ENCODE assay signal across 10 cellular contexts in the genomic region with DNA sequence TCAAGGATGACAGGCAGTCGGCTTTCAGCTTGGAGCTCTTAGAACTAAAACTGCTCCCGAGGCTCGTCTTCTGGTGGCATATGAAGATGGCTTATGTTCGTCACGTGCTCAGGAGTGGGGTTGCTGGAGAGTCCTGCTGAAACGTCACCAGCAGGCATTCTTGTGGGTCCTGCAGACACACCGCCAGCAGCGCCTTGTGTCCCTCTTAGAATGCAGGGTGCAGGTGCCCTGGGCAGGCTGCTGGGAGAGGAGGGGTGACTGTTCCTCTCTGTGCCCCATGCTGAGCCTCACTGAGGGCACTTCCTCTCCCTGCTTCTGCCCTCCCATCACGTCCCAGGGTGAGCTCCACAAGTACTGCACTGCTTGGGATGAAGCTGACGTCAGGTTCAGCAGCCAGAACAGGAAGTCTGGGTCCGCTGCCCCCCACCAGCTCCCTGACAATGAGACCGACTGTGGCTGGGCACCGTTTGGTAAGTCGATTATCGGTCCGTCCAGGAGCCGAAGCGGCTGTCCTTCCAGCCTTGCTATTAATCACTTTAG. TPM values are rescaled to one million over a fixed set of nuclear protein-coding genes. Genes with fewer than 3 reads are reported as not detected.
A peak's percentile ranks its signal among the peaks of the same experiment; 100 is the strongest.
DNase-seq lines count a peak whose midpoint lies in the region; ATAC-seq, FAIRE-seq and TF ChIP-seq lines count a peak whose summit lies in the region.
"Had no signal": no experiment of that assay in that cellular context is flagged by ENCODE, and none has a peak within 500 bp of the region (broad histone marks: within the 10 kb centered on the region; RNA-seq: fewer than 3 reads in every experiment).

No MANE protein-coding gene starts in this region.

- H3K9me3 ChIP-seq in K562 (replicated peaks; ENCODE audit: control insufficient read depth, insufficient read depth, low read depth, low read length) (no peaks in the 10 kb centered on the region), psoas muscle (no peaks in the 10 kb centered on the region)

- H3K27me3 ChIP-seq in K562 (ENCODE audit: control insufficient read depth in 2 of 2, insufficient read depth in 2 of 2, low read length in 2 of 2) (peaks cover 67 to 88% of the 10 kb centered on the region in 2 experiments), psoas muscle (ENCODE audit: insufficient read depth in 3 of 3, low read length in 2 of 3) (no peaks in the 10 kb centered on the region)

- H3K9me1 ChIP-seq in K562 (ENCODE audit: control insufficient read depth, insufficient read depth, low read length) = no peaks in the 10 kb centered on the region

- CTCF ChIA-PET in K562 (lab: Yijun Ruan, JAX; ENCODE audit: low intra/inter-chr PET ratio) = no interaction called here

- no peak for DNase-seq in K562 (ENCODE audit: extremely low read depth in 1 of 4, low spot score in 3 of 4)
- DNase-seq in psoas muscle = peak in 1 of 2 donors; percentile 72
- DNase-seq in NK-92 (lab: John Stamatoyannopoulos, UW; ENCODE audit: unreplicated experiment) = no peak
- DNase-seq in stimulated activated CD4-positive, alpha-beta T cell treated with anti-CD3 and anti-CD28 coated beads, Interleukin-4, amount 100 ng/mL, for 1 hour = no peak
- DNase-seq in SKM-1 (lab: John Stamatoyannopoulos, UW; ENCODE audit: unreplicated experiment) = no peak
- DNase-seq in osteocyte (ENCODE audit: extremely low spot score, unreplicated experiment) = no peak
- DNase-seq: stimulated activated CD4-positive, alpha-beta T cell treated with anti-CD3 and anti-CD28 coated beads, Interleukin-2, amount 100 ng/mL, for 24 hours had no signal

- no peak for FAIRE-seq in K562 (lab: Jason Lieb, UNC)

- H3K4me3 Mint-ChIP-seq in osteocyte (ENCODE audit: unreplicated experiment) = no peak overlapping the region

- H3K4me2 ChIP-seq in K562 (ENCODE audit: insufficient read depth, low read length) = no peak overlapping the region

- peak overlapping the region in 1 of 2 experiments; percentile 6; a peak in 1 of 4 replicates for H3K9ac ChIP-seq in K562 (ENCODE audit: insufficient read depth in 1 of 2, low read depth in 2 of 2, low read length in 2 of 2)

- WGBS in K562 (ENCODE audit: insufficient coverage, low coverage, missing lambda C conversion rate) = 7% methylated on average over 18 of the region's 18 CpGs
- WGBS in psoas muscle, 3 donors = 56 to 64% (median 57%) methylated on average over 18 of the region's 18 CpGs

- no peak for TF ChIP-seq EP300 in K562 (IDR thresholded peaks at IDR 0.05; ENCODE audit: low read length)

- H2AFZ ChIP-seq in K562 (ENCODE audit: low read depth, low read length) = no peak overlapping the region

- ATAC-seq in GM19324 (IDR thresholded peaks at IDR 0.05; ENCODE audit: low FRiP score, unreplicated experiment) = peak; percentile 12
- ATAC-seq in HG03439 (IDR thresholded peaks at IDR 0.05; ENCODE audit: unreplicated experiment) = peak; percentile 11
- no peak for ATAC-seq in K562
- ATAC-seq in psoas muscle = no peak

- peaks cover 4% of the 10 kb centered on the region for H3K36me3 Mint-ChIP-seq in osteocyte (ENCODE audit: unreplicated experiment)

- in situ Hi-C loops in K562 (cut with MboI) = no loop called here

- intact Hi-C loops in K562 (cut with micrococcal nuclease) = loop anchor here (10.0 kb wide), 2 partner anchors 170 to 380 kb away; partner anchors contain the start of gene TFF1
- intact Hi-C loops in psoas muscle (cut with DNase I) = loop anchor here in 1 of 2 donors (10.0 kb wide), 1 partner anchor 440 kb away; the partner anchor contains the start of gene PKNOX1

- H3K27me3 Mint-ChIP-seq in osteocyte (ENCODE audit: unreplicated experiment) = no peaks in the 10 kb centered on the region

- no peaks in the 10 kb centered on the region for H3K36me3 ChIP-seq in K562 (ENCODE audit: control insufficient read depth, insufficient read depth, low read length)
- H3K36me3 ChIP-seq in psoas muscle (ENCODE audit: insufficient read depth in 1 of 2, low read depth in 1 of 2) = peaks cover 0 to 27% of the 10 kb centered on the region in 2 donors

- H3K4me3 ChIP-seq in K562 (no peak overlapping the region), psoas muscle (no peak overlapping the region)

- POLR2A ChIA-PET in K562 (lab: Yijun Ruan, JAX) = interaction anchor here (0.5 to 3.5 kb wide), 2 partner anchors 11 to 80 kb away, joined by 3 to 14 read pairs; no protein-coding TSS in a partner anchor

- TF ChIP-seq RAD21 in K562 (CRISPR knock-in tag; conservative IDR thresholded peaks at IDR 0.05 in 1 of 2, IDR thresholded peaks at IDR 0.05 in 1 of 2) = no peak

- peaks cover under 1 to 8% of the 10 kb centered on the region in 2 experiments; a peak in 4 of 5 replicates for H3K4me1 ChIP-seq in K562 (replicated peaks in 1 of 2; ENCODE audit: control insufficient read depth in 2 of 2, insufficient read depth in 2 of 2, low read length in 2 of 2)
- H3K4me1 ChIP-seq in psoas muscle = peaks cover 26% of the 10 kb centered on the region

- no peaks in the 10 kb centered on the region for H3K79me2 ChIP-seq in K562 (ENCODE audit: control insufficient read depth, insufficient read depth, low read length)

- H3K27ac ChIP-seq in K562 (ENCODE audit: extremely low read depth, low read depth, low read length) = no peak overlapping the region
- H3K27ac ChIP-seq in psoas muscle = peak overlapping the region; percentile 88

- no peak overlapping the region for H3K27ac Mint-ChIP-seq in osteocyte (ENCODE audit: unreplicated experiment)

- H3K4me1 Mint-ChIP-seq in osteocyte (ENCODE audit: unreplicated experiment) = peaks cover 2% of the 10 kb centered on the region

- no TSS peak for BruUV-seq in K562 (replicated peaks; lab: Mats Ljungman, UMichigan)

- TF ChIP-seq CTCF in K562 (IDR thresholded peaks at IDR 0.05 in 2 of 3, conservative IDR thresholded peaks at IDR 0.05 in 1 of 3; ENCODE audit: insufficient read depth in 2 of 3, low read depth in 1 of 3, low read length in 3 of 3) (no peak), psoas muscle (IDR thresholded peaks at IDR 0.05) (no peak), osteocyte (IDR thresholded peaks at IDR 0.05) (no peak)

- no peak for TF ChIP-seq POLR2A in K562 (conservative IDR thresholded peaks at IDR 0.05)

- no peaks in the 10 kb centered on the region for H3K9me3 Mint-ChIP-seq in osteocyte (ENCODE audit: unreplicated experiment)

- peaks cover 12% of the 10 kb centered on the region for H4K20me1 ChIP-seq in K562 (replicated peaks; ENCODE audit: control insufficient read depth, insufficient read depth, low read length)

TF ChIP-seq in K562, 482 proteins besides CTCF, POLR2A, EP300 and RAD21:
- TF ChIP-seq BHLHE40 (IDR thresholded peaks at IDR 0.05; ENCODE audit: low read length) (peak; percentile 38; the same call in 1 of the 2 replicates), TCF7 (IDR thresholded peaks at IDR 0.05; ENCODE audit: borderline replicate concordance) (no peak), SPI1 (IDR thresholded peaks at IDR 0.05; ENCODE audit: borderline replicate concordance, low read depth, low read length) (peak; percentile 28; the same call in 1 of the 2 replicates)

RNA-seq across cellular contexts. Expression of gene SLC37A1, which starts 20.8 kb away (rescaled TPM):
- 4.6 and 9.1 TPM in 2 replicates for total RNA-seq in K562 (2011; cell fraction: chromatin; rRNA removed; ENCODE audit: low replicate concordance)
- 5.5 and 5.9 TPM in 2 replicates for total RNA-seq in K562 (2011; cell fraction: nucleolus; rRNA removed)
- total RNA-seq in K562 (2011; cell fraction: nucleoplasm; rRNA removed) = 5.6 and 6.5 TPM in 2 replicates
- total RNA-seq in K562 (2014; rRNA removed) (0.33 and 1.4 TPM in 2 replicates), K562 (2014; rRNA removed; fragmentation: Illumina TruSeq; extraction: Trizol) (0.10 and 0.15 TPM in 2 replicates), K562 (2015; rRNA removed; fragmentation: Illumina TruSeq; extraction: Trizol) (0.40 and 0.79 TPM in 2 replicates), K562 (2021) (0.40 and 0.60 TPM in 2 replicates), psoas muscle (10 to 100 TPM in 2 of 4 donors, 1 to 10 TPM in 2; 8.0 to 18.9 (median 9.4) TPM), osteocyte (13.2 and 13.5 TPM in 2 replicates)
- polyA plus RNA-seq in K562 (2011; rRNA removed) (3.4 and 4.5 TPM in 2 replicates), K562 (2014; fragmentation: Illumina TruSeq; extraction: Trizol) (0.45 and 0.65 TPM in 2 replicates), K562 (2014; fragmentation: Nextera tagmentation; extraction: Ambion mirVana) (under 1 TPM; 0.06 to 0.20 TPM), K562 (2014; rRNA removed) (0.09 and 0.24 TPM in 2 replicates), psoas muscle (1 to 10 TPM; 1.6 to 6.5 (median 3.8) TPM)
- polyA plus RNA-seq in K562 (2011; cell fraction: cytosol; rRNA removed) = 2.8 and 3.2 TPM in 2 replicates
- polyA plus RNA-seq in K562 (2011; cell fraction: nucleus; rRNA removed) = 10.8 and 11.2 TPM in 2 replicates
- 0.43 and 1.8 TPM in 2 replicates for polyA plus RNA-seq in K562 (2012)
- polyA minus RNA-seq in K562 (2011; rRNA and poly(A)+ RNA removed) = 3.8 and 6.7 TPM in 2 replicates
- 2.5 and 2.6 TPM in 2 replicates for polyA minus RNA-seq in K562 (2011; cell fraction: cytosol; rRNA and poly(A)+ RNA removed)
- 8.3 and 11.8 TPM in 2 replicates for polyA minus RNA-seq in K562 (2011; cell fraction: nucleus; rRNA and poly(A)+ RNA removed)

RNA-seq across cellular contexts. Expression of gene RSPH1, which starts 38.4 kb away (rescaled TPM):
- 0.16 TPM in 1 of 2 replicates, not detected in the other for total RNA-seq in K562 (2011; cell fraction: chromatin; rRNA removed; ENCODE audit: low replicate concordance)
- total RNA-seq in K562 (2011; cell fraction: nucleolus; rRNA removed) = not detected in 2 replicates
- 0.15 TPM in 1 of 2 replicates, not detected in the other for total RNA-seq in K562 (2011; cell fraction: nucleoplasm; rRNA removed)
- total RNA-seq in K562 (2014; rRNA removed) = not detected in 2 replicates
- total RNA-seq in K562 (2014; rRNA removed; fragmentation: Illumina TruSeq; extraction: Trizol) = not detected in 2 replicates
- not detected in 2 replicates for total RNA-seq in K562 (2015; rRNA removed; fragmentation: Illumina TruSeq; extraction: Trizol)
- not detected in 2 replicates for total RNA-seq in K562 (2021)
- polyA plus RNA-seq in K562 (2011; rRNA removed) = 0.17 TPM in 1 of 2 replicates, not detected in the other
- 0.01 TPM in 1 of 2 replicates, not detected in the other for polyA plus RNA-seq in K562 (2011; cell fraction: cytosol; rRNA removed)
- polyA plus RNA-seq in K562 (2011; cell fraction: nucleus; rRNA removed) = 0.07 TPM in 1 of 2 replicates, not detected in the other
- polyA plus RNA-seq in K562 (2012) = 0.18 TPM in 1 of 2 replicates, not detected in the other
- not detected in 2 replicates for polyA plus RNA-seq in K562 (2014; fragmentation: Illumina TruSeq; extraction: Trizol)
- not detected for polyA plus RNA-seq in K562 (2014; fragmentation: Nextera tagmentation; extraction: Ambion mirVana)
- not detected in 2 replicates for polyA plus RNA-seq in K562 (2014; rRNA removed)
- 0.07 TPM in 1 of 2 replicates, not detected in the other for polyA minus RNA-seq in K562 (2011; rRNA and poly(A)+ RNA removed)
- polyA minus RNA-seq in K562 (2011; cell fraction: cytosol; rRNA and poly(A)+ RNA removed) = not detected in 2 replicates
- polyA minus RNA-seq in K562 (2011; cell fraction: nucleus; rRNA and poly(A)+ RNA removed) = not detected in 2 replicates
- total RNA-seq in psoas muscle = under 1 TPM in 1 of 4 donors, not detected in 3; 0.29 TPM
- polyA plus RNA-seq in psoas muscle = under 1 TPM in 1 of 3 donors, not detected in 2; 0.08 TPM
- 0.19 and 0.34 TPM in 2 replicates for total RNA-seq in osteocyte
- total RNA-seq: dermis microvascular lymphatic vessel endothelial cell had no signal

Comparison
In these comparisons a context has a peak if more than half of its experiments do, and no peak if none do; other contexts are left out.
1. ATAC-seq: peak in GM19324 (single experiment) and HG03439 (single experiment); none in K562 (single experiment) and psoas muscle (0 of 4).